ENCODE assay signal across 12 cellular contexts in genomic region chr11:12125609-12126149, GRCh38. TPM values are rescaled to one million over a fixed set of nuclear protein-coding genes. Genes with fewer than 3 reads are reported as not detected.
DNase-seq lines count a peak whose midpoint lies in the region; ATAC-seq and TF ChIP-seq lines count a peak whose summit lies in the region.
"Had no signal": no experiment of that assay in that cellular context is flagged by ENCODE, and none has a peak within 500 bp of the region (broad histone marks: within the 10 kb centered on the region; RNA-seq: fewer than 3 reads in every experiment).

No MANE protein-coding gene starts in this region.

- no peaks in the 10 kb centered on the region for H3K9me3 Mint-ChIP-seq in activated naive CD8-positive, alpha-beta T cell treated with anti-CD3 and anti-CD28 coated beads, Interleukin-2, amount 50 U/mL, for 24 hours
- H3K9me3 Mint-ChIP-seq in activated naive CD8-positive, alpha-beta T cell treated with anti-CD3 and anti-CD28 coated beads for 36 hours = no peaks in the 10 kb centered on the region

- peaks cover 39 to 90% (median 65%) of the 10 kb centered on the region in 4 donors for H3K4me1 ChIP-seq in upper lobe of left lung
- H3K4me1 ChIP-seq in testis = peaks cover 46% of the 10 kb centered on the region
- H3K4me1 ChIP-seq: parathyroid adenoma had no signal

- H3K27me3 ChIP-seq in upper lobe of left lung (no peaks in the 10 kb centered on the region), testis (no peaks in the 10 kb centered on the region)
- H3K27me3 ChIP-seq: heart left ventricle had no signal

- no peak for TF ChIP-seq POLR2A in upper lobe of left lung (IDR thresholded peaks at IDR 0.05)
- no peak for TF ChIP-seq POLR2A in testis (IDR thresholded peaks at IDR 0.05)

- H3K4me3 ChIP-seq in upper lobe of left lung (no peak overlapping the region), testis (no peak overlapping the region)
- H3K4me3 ChIP-seq: heart left ventricle had no signal

- H3K9me3 ChIP-seq in upper lobe of left lung = no peaks in the 10 kb centered on the region
- H3K9me3 ChIP-seq in testis = no peaks in the 10 kb centered on the region
- H3K9me3 ChIP-seq: heart left ventricle had no signal

- TF ChIP-seq CTCF in upper lobe of left lung (IDR thresholded peaks at IDR 0.05) (no peak), testis (IDR thresholded peaks at IDR 0.05) (no peak)

- H3K4me1 Mint-ChIP-seq in activated naive CD8-positive, alpha-beta T cell treated with anti-CD3 and anti-CD28 coated beads, Interleukin-2, amount 50 U/mL, for 24 hours = peaks cover 64% of the 10 kb centered on the region
- H3K4me1 Mint-ChIP-seq in activated naive CD8-positive, alpha-beta T cell treated with anti-CD3 and anti-CD28 coated beads for 36 hours = peaks cover 38% of the 10 kb centered on the region

- no peak for DNase-seq in activated naive CD8-positive, alpha-beta T cell treated with anti-CD3 and anti-CD28 coated beads, Interleukin-2, amount 50 U/mL, for 24 hours
- no peak for DNase-seq in activated naive CD8-positive, alpha-beta T cell treated with anti-CD3 and anti-CD28 coated beads for 36 hours
- peak; percentile 70 for DNase-seq in amniotic epithelial cell (ENCODE audit: low read depth)
- DNase-seq in islet precursor cell = peak; percentile 79
- peak in 1 of 2 donors; percentile 74 for DNase-seq in upper lobe of left lung
- DNase-seq in testis = no peak
- DNase-seq: AML-193; stimulated activated CD8-positive, alpha-beta memory T cell treated with anti-CD3 and anti-CD28 coated beads, Interleukin-4, amount 100 ng/mL, for 48 hours had no signal

- no peaks in the 10 kb centered on the region for H3K27me3 Mint-ChIP-seq in activated naive CD8-positive, alpha-beta T cell treated with anti-CD3 and anti-CD28 coated beads, Interleukin-2, amount 50 U/mL, for 24 hours
- no peaks in the 10 kb centered on the region for H3K27me3 Mint-ChIP-seq in activated naive CD8-positive, alpha-beta T cell treated with anti-CD3 and anti-CD28 coated beads for 36 hours

- H3K36me3 ChIP-seq in upper lobe of left lung = no peaks in the 10 kb centered on the region
- H3K36me3 ChIP-seq in testis (ENCODE audit: low read depth, missing control alignments) = no peaks in the 10 kb centered on the region
- H3K36me3 ChIP-seq: heart left ventricle had no signal

- 39 to 46% methylated on average over 4 of the region's 4 CpGs for WGBS in upper lobe of left lung, 2 donors
- WGBS in testis, 2 donors = 47 to 63% methylated on average over 4 of the region's 4 CpGs

- peak; percentile 29 for ATAC-seq in activated naive CD8-positive, alpha-beta T cell treated with anti-CD3 and anti-CD28 coated beads, Interleukin-2, amount 50 U/mL, for 24 hours
- peak in 1 of 2 donors; percentile 68 for ATAC-seq in upper lobe of left lung (ENCODE audit: low FRiP score in 2 of 2)
- ATAC-seq in HG03045 (IDR thresholded peaks at IDR 0.05; ENCODE audit: unreplicated experiment) = no peak
- no peak for ATAC-seq in HG03469 (IDR thresholded peaks at IDR 0.05; ENCODE audit: unreplicated experiment)

- peak overlapping the region; percentile 24 to 70 (median 30) for H3K27ac ChIP-seq in upper lobe of left lung
- H3K27ac ChIP-seq in testis = peak overlapping the region in 1 of 2 donors; percentile 95
- H3K27ac ChIP-seq: parathyroid adenoma had no signal

- no peak overlapping the region for H3K4me3 Mint-ChIP-seq in activated naive CD8-positive, alpha-beta T cell treated with anti-CD3 and anti-CD28 coated beads, Interleukin-2, amount 50 U/mL, for 24 hours
- no peak overlapping the region for H3K4me3 Mint-ChIP-seq in activated naive CD8-positive, alpha-beta T cell treated with anti-CD3 and anti-CD28 coated beads for 36 hours

- peaks cover 3% of the 10 kb centered on the region for H3K36me3 Mint-ChIP-seq in activated naive CD8-positive, alpha-beta T cell treated with anti-CD3 and anti-CD28 coated beads, Interleukin-2, amount 50 U/mL, for 24 hours (ENCODE audit: low read depth)
- H3K36me3 Mint-ChIP-seq in activated naive CD8-positive, alpha-beta T cell treated with anti-CD3 and anti-CD28 coated beads for 36 hours = no peaks in the 10 kb centered on the region

- H3K27ac Mint-ChIP-seq in activated naive CD8-positive, alpha-beta T cell treated with anti-CD3 and anti-CD28 coated beads, Interleukin-2, amount 50 U/mL, for 24 hours = no peak overlapping the region
- H3K27ac Mint-ChIP-seq in activated naive CD8-positive, alpha-beta T cell treated with anti-CD3 and anti-CD28 coated beads for 36 hours = no peak overlapping the region

- TF ChIP-seq EP300 in upper lobe of left lung (IDR thresholded peaks at IDR 0.05) = no peak

- intact Hi-C loops in testis (cut with DNase I; ENCODE audit: low total_unique reads) = no loop called here

RNA-seq across cellular contexts. Expression of gene MICAL2, which starts 15.3 kb away (rescaled TPM):
- 10 to 100 TPM; 54.4 to 59.7 TPM for total RNA-seq in activated naive CD8-positive, alpha-beta T cell treated with anti-CD3 and anti-CD28 coated beads for 36 hours
- total RNA-seq in upper lobe of left lung (100 to 1,000 TPM; 138 to 327 (median 175) TPM), testis (100 to 1,000 TPM; 401 to 461 TPM)
- 224 TPM for polyA plus RNA-seq in testis (ENCODE audit: insufficient read depth, low read depth, low replicate concordance)

Comparison
In these comparisons a context has a peak if more than half of its experiments do, and no peak if none do; other contexts are left out.
1. DNase-seq: peak in amniotic epithelial cell (single experiment) and islet precursor cell (single experiment); none in activated naive CD8-positive, alpha-beta T cell treated with anti-CD3 and anti-CD28 coated beads, Interleukin-2, amount 50 U/mL, for 24 hours (single experiment), activated naive CD8-positive, alpha-beta T cell treated with anti-CD3 and anti-CD28 coated beads for 36 hours (single experiment) and testis (single experiment).